Comparison of ENCODE assay signal across 24 cellular contexts in genomic region chr3:128781164-128781563, GRCh38. TPM values are rescaled to one million over a fixed set of nuclear protein-coding genes. Genes with fewer than 3 reads are reported as not detected.
A peak's percentile ranks its signal among the peaks of the same experiment; 100 is the strongest.
DNase-seq lines count a peak whose midpoint lies in the region; ATAC-seq, FAIRE-seq and TF ChIP-seq lines count a peak whose summit lies in the region.
"Had no signal": no experiment of that assay in that cellular context is flagged by ENCODE, and none has a peak within 500 bp of the region (broad histone marks: within the 10 kb centered on the region; RNA-seq: fewer than 3 reads in every experiment).

No MANE protein-coding gene starts in this region.

- H3K9ac ChIP-seq in H1 (replicated peaks in 1 of 4; ENCODE audit: extremely low read depth in 1 of 4, low read depth in 3 of 4, low read length in 3 of 4) (no peak overlapping the region; a peak in 1 of 7 replicates), skeletal muscle tissue (ENCODE audit: low read depth in 1 of 3, low read length in 3 of 3) (peak overlapping the region in 1 of 3 donors; percentile 34)
- H3K9ac ChIP-seq: BLaER1, KMS-11 had no signal

- H2BK12ac ChIP-seq in H1 (ENCODE audit: low read depth, low read length), result no peak overlapping the region

- H3K36me3 ChIP-seq in heart left ventricle, result peaks cover 0 to 5% (median 0%) of the 10 kb centered on the region in 9 donors
- H3K36me3 ChIP-seq in H1 (ENCODE audit: control insufficient read depth in 2 of 4, insufficient read depth in 4 of 4, low read length in 3 of 4), result no peaks in the 10 kb centered on the region
- no peaks in the 10 kb centered on the region for H3K36me3 ChIP-seq in skeletal muscle tissue (ENCODE audit: control insufficient read depth in 3 of 3, insufficient read depth in 3 of 3, low read length in 3 of 3)
- H3K36me3 ChIP-seq: prostate gland had no signal

- no peak for TF ChIP-seq RAD21 in H1 (IDR thresholded peaks at IDR 0.05 in 1 of 2, conservative IDR thresholded peaks at IDR 0.05 in 1 of 2; ENCODE audit: low read depth in 2 of 2, low read length in 2 of 2)

- no peak overlapping the region for H2BK5ac ChIP-seq in H1 (ENCODE audit: low read depth, low read length)

- no peaks in the 10 kb centered on the region for H3K27me3 ChIP-seq in heart left ventricle
- no peaks in the 10 kb centered on the region for H3K27me3 ChIP-seq in H1 (replicated peaks in 1 of 4; ENCODE audit: control insufficient read depth in 3 of 4, extremely low read depth in 1 of 4, insufficient read depth in 3 of 4, low read length in 3 of 4)
- no peaks in the 10 kb centered on the region for H3K27me3 ChIP-seq in skeletal muscle tissue (ENCODE audit: control insufficient read depth in 3 of 3, insufficient read depth in 3 of 3, low read length in 3 of 3)
- H3K27me3 ChIP-seq in foreskin keratinocyte, result no peaks in the 10 kb centered on the region
- H3K27me3 ChIP-seq: ascending aorta, BLaER1 had no signal

- H3K14ac ChIP-seq in H1 (ENCODE audit: insufficient read length), result no peak overlapping the region

- CTCF ChIA-PET in RWPE1 (lab: Yijun Ruan, JAX) (interaction anchor here (0.6 to 1.1 kb wide), 3 partner anchors 23 to 142 kb away, joined by 3 to 8 read pairs (median 4); no protein-coding TSS in a partner anchor), H1 (lab: Charles Lee; ENCODE audit: partially characterized antibody) (interaction anchor here (0.9 to 4.4 kb wide), 9 partner anchors 13 to 100 kb away, joined by 3 to 42 read pairs (median 4); no protein-coding TSS in a partner anchor)

- TF ChIP-seq POLR2A in heart left ventricle (IDR thresholded peaks at IDR 0.05) (no peak), H1 (IDR thresholded peaks at IDR 0.05; ENCODE audit: control extremely low read depth in 1 of 2, low read depth in 2 of 2, low read length in 2 of 2) (no peak)

- no peak overlapping the region for H2BK120ac ChIP-seq in H1 (replicated peaks; ENCODE audit: low read depth, low read length)

- no peak overlapping the region for H2AK5ac ChIP-seq in H1 (ENCODE audit: low read depth, low read length)

- H2BK15ac ChIP-seq in H1 (ENCODE audit: low read length), result no peak overlapping the region

- TF ChIP-seq CTCF in heart left ventricle (IDR thresholded peaks at IDR 0.05) (no peak), RWPE1 (conservative IDR thresholded peaks at IDR 0.05; ENCODE audit: low read depth) (no peak), H1 (IDR thresholded peaks at IDR 0.05; ENCODE audit: control extremely low read depth in 1 of 3, insufficient read depth in 1 of 3, low read depth in 1 of 3, low read length in 3 of 3) (peak in 2 of 3 experiments; percentile 6 to 9; a peak in 1 of 4 replicates), foreskin keratinocyte (conservative IDR thresholded peaks at IDR 0.05) (no peak)

- ATAC-seq in heart left ventricle (no peak), HG03354 (IDR thresholded peaks at IDR 0.05; ENCODE audit: poor library complexity, severe bottlenecking, unreplicated experiment) (no peak), foreskin keratinocyte (no peak)
- ATAC-seq: SK-N-SH treated with all-trans-retinoic acid at 6 μM for 48 hours had no signal

- H4K91ac ChIP-seq in H1 (replicated peaks; ENCODE audit: insufficient read length, low read length), result no peak overlapping the region

- H2AFZ ChIP-seq in H1 (ENCODE audit: low read length), result no peak overlapping the region

- no peak overlapping the region for H3K23ac ChIP-seq in H1 (ENCODE audit: insufficient read length)

- no peak overlapping the region for H3K4ac ChIP-seq in H1 (replicated peaks; ENCODE audit: insufficient read length, low read depth, low read length)

- peaks cover 14% of the 10 kb centered on the region for H3K79me1 ChIP-seq in H1 (ENCODE audit: low read depth, low read length)

- H4K5ac ChIP-seq in H1 (ENCODE audit: insufficient read length, low read depth, low read length), result no peak overlapping the region

- no peak overlapping the region for H3K4me2 ChIP-seq in H1 (ENCODE audit: insufficient read depth in 1 of 2, low read depth in 2 of 2, low read length in 2 of 2)
- H3K4me2 ChIP-seq: BLaER1, KMS-11 had no signal

- DNase-seq in heart left ventricle (no peak), cardiac septum (ENCODE audit: low spot score) (no peak), RWPE1 (ENCODE audit: low spot score) (no peak), H1 (ENCODE audit: low read depth in 1 of 2, low spot score in 2 of 2) (no peak), foreskin keratinocyte (no peak)
- no peak for DNase-seq in NK-92 treated with Interleukin-12 subunit alpha and Interleukin-12 subunit beta, amount 100 ng/mL, for 24 hours (lab: John Stamatoyannopoulos, UW)
- DNase-seq: central memory CD4-positive, alpha-beta T cell; dermis blood vessel endothelial cell; GOT3; kidney glomerular epithelial cell; mammary epithelial cell; NCI-H1436; NCI-H510A; substantia nigra had no signal

- H3K9me3 ChIP-seq in heart left ventricle (no peaks in the 10 kb centered on the region), H1 (ENCODE audit: insufficient read depth in 2 of 2, low read depth in 1 of 2, low read length in 1 of 2) (no peaks in the 10 kb centered on the region), skeletal muscle tissue (ENCODE audit: control insufficient read depth in 3 of 3, low read length in 3 of 3) (no peaks in the 10 kb centered on the region)
- H3K9me3 ChIP-seq: ascending aorta, BLaER1, prostate gland had no signal

- intact Hi-C loops in heart left ventricle (cut with DNase I), result loop anchor here in 4 of 10 donors (5.0 to 10.0 kb wide), 3 partner anchors 46 to 56 kb away; partner anchors contain the start of gene RAB7A (in 2 of the 4)
- intact Hi-C loops in cardiac septum (cut with DNase I), result loop anchor here (5.0 kb wide), 1 partner anchor 54 kb away; the partner anchor contains the start of gene RAB7A

- TF ChIP-seq EP300 in H1 (IDR thresholded peaks at IDR 0.05; ENCODE audit: borderline replicate concordance in 1 of 2, low read depth in 2 of 2, low read length in 2 of 2), result no peak

- H3K27ac ChIP-seq in heart left ventricle, result peak overlapping the region in 8 of 12 donors; percentile 32 to 83 (median 63)
- 0 out of 2 replicates have a peak overlapping the region, but pooled peaks have one; percentile 21 for H3K27ac ChIP-seq in RWPE1
- H3K27ac ChIP-seq in H1 (ENCODE audit: low read depth, low read length), result no peak overlapping the region
- H3K27ac ChIP-seq in skeletal muscle tissue (ENCODE audit: low read depth, low read length), result peak overlapping the region; percentile 77
- no peak overlapping the region for H3K27ac ChIP-seq in foreskin keratinocyte
- H3K27ac ChIP-seq: ascending aorta, BLaER1, KMS-11, prostate gland had no signal

- H3K79me2 ChIP-seq in H1 (ENCODE audit: control insufficient read depth in 1 of 2, insufficient read depth in 2 of 2, low read length in 2 of 2), result peaks cover 3 to 96% of the 10 kb centered on the region in 2 experiments

- no peak for FAIRE-seq in H1 (lab: Jason Lieb, UNC)
- FAIRE-seq: D721Med, GM12891, urothelium cell line had no signal

- no peak overlapping the region for H3K4me3 ChIP-seq in heart left ventricle
- no peak overlapping the region for H3K4me3 ChIP-seq in H1 (ENCODE audit: extremely low read depth in 1 of 4, insufficient read depth in 2 of 4, low read depth in 3 of 4, low read length in 4 of 4)
- H3K4me3 ChIP-seq in skeletal muscle tissue (ENCODE audit: low read length in 3 of 3), result no peak overlapping the region
- H3K4me3 ChIP-seq: ascending aorta, BLaER1, prostate gland had no signal

- H3K4me1 ChIP-seq in heart left ventricle (peaks cover 4 to 92% (median 80%) of the 10 kb centered on the region in 12 donors), H1 (replicated peaks in 1 of 4; ENCODE audit: control insufficient read depth in 3 of 4, insufficient read depth in 4 of 4, low read length in 3 of 4) (peaks cover 2 to 13% (median 8%) of the 10 kb centered on the region in 4 experiments; a peak in 5 of 7 replicates), skeletal muscle tissue (ENCODE audit: control insufficient read depth in 3 of 3, insufficient read depth in 3 of 3, low read length in 3 of 3) (peaks cover 61 to 92% (median 74%) of the 10 kb centered on the region in 3 donors), foreskin keratinocyte (peaks cover 9% of the 10 kb centered on the region)
- H3K4me1 ChIP-seq: prostate gland had no signal

- H3K56ac ChIP-seq in H1 (replicated peaks; ENCODE audit: insufficient read length, low read depth, low read length), result no peak overlapping the region

- H3K18ac ChIP-seq in H1 (ENCODE audit: extremely low read depth, low read length), result no peak overlapping the region

- POLR2A ChIA-PET in RWPE1 (lab: Yijun Ruan, JAX; ENCODE audit: low non-redundant PET), result no interaction called here
- POLR2A ChIA-PET in H1 (lab: Charles Lee; ENCODE audit: partially characterized antibody), result interaction anchor here (1.0 to 1.2 kb wide), 2 partner anchors 14 to 22 kb away, joined by 3 read pairs; no protein-coding TSS in a partner anchor

- H4K20me1 ChIP-seq in H1 (replicated peaks in 1 of 2; ENCODE audit: control insufficient read depth in 1 of 2, insufficient read depth in 2 of 2, low read length in 2 of 2), result peaks cover 17 to 34% of the 10 kb centered on the region in 2 experiments

- H4K8ac ChIP-seq in H1 (ENCODE audit: extremely low read depth, insufficient read depth, low read length), result no peak overlapping the region

- no peaks in the 10 kb centered on the region; the same call in 1 of the 2 replicates for H3K23me2 ChIP-seq in H1 (ENCODE audit: low read depth, low read length)

- WGBS in heart left ventricle, 4 donors, result 88 to 100% (median 98%) methylated on average over 1 of the region's 1 CpG
- WGBS in H1 (ENCODE audit: extremely low coverage in 1 of 2, insufficient coverage in 1 of 2, insufficient read length in 1 of 2, insufficient replicate concordance in 2 of 2, low coverage in 1 of 2, low lambda C conversion rate in 2 of 2, missing lambda C conversion rate in 1 of 2), 2 experiments, result 100% methylated on average over 1 of the region's 1 CpG; no CpG with 5 or more reads in 1 of the 2 experiments

- no peak overlapping the region for H2BK20ac ChIP-seq in H1 (ENCODE audit: low read length)

TF ChIP-seq in H1, 55 proteins besides CTCF, POLR2A, EP300 and RAD21 (continues in another document):
- TF ChIP-seq SAP30 (IDR thresholded peaks at IDR 0.05; ENCODE audit: insufficient read depth, insufficient replicate concordance, low read length) (no peak), SP4 (IDR thresholded peaks at IDR 0.05; ENCODE audit: low read length) (no peak)

RNA-seq across cellular contexts. Expression of gene RAB7A, which starts 55.2 kb away (rescaled TPM):
- total RNA-seq in heart left ventricle (100 to 1,000 TPM; 143 to 343 (median 257) TPM), cardiac septum (215 TPM), skeletal muscle tissue (37.1 TPM), foreskin keratinocyte (151 and 168 TPM in 2 replicates)
- polyA plus RNA-seq in heart left ventricle (100 to 1,000 TPM; 180 to 244 TPM), H1 (2011; rRNA removed) (156 and 179 TPM in 2 replicates), foreskin keratinocyte (196 and 232 TPM in 2 replicates)
- total RNA-seq in H1 (2021; fragmentation: NEBNext Ultra II Directional; extraction: Animal tissue kit (Norgen Biotek cat#: 25700)), result 185 and 195 TPM in 2 replicates
- polyA plus RNA-seq in H1 (2011; cell fraction: cytosol; rRNA removed), result 180 TPM
- polyA plus RNA-seq in H1 (2011; cell fraction: nucleus; rRNA removed), result 52.8 TPM
- polyA plus RNA-seq in H1 (2012, experiment 1 of 2), result 134 to 225 TPM (median 141 TPM) in 4 replicates
- polyA plus RNA-seq in H1 (2012, experiment 2 of 2), result 65.1 TPM
- polyA plus RNA-seq in H1 (2013, experiment 1 of 2), result 149 TPM
- 165 TPM for polyA plus RNA-seq in H1 (2013, experiment 2 of 2)
- polyA minus RNA-seq in H1 (2011; rRNA and poly(A)+ RNA removed), result 157 and 158 TPM in 2 replicates
- 81.6 TPM for polyA minus RNA-seq in H1 (2011; cell fraction: cytosol; rRNA and poly(A)+ RNA removed)
- 72.5 TPM for polyA minus RNA-seq in H1 (2011; cell fraction: nucleus; rRNA and poly(A)+ RNA removed)

Comparison
In these comparisons a context has a peak if more than half of its experiments do, and no peak if none do; other contexts are left out.
1. H3K27ac ChIP-seq: peak in heart left ventricle (8 of 12), RWPE1 (single experiment) and skeletal muscle tissue (single experiment); none in H1 (single experiment) and foreskin keratinocyte (single experiment).
2. CTCF ChIP-seq: peak in H1 (2 of 3); none in heart left ventricle (0 of 12), RWPE1 (single experiment) and foreskin keratinocyte (single experiment).